Comparison of ENCODE assay signal across 1 cellular context in the genomic region with DNA sequence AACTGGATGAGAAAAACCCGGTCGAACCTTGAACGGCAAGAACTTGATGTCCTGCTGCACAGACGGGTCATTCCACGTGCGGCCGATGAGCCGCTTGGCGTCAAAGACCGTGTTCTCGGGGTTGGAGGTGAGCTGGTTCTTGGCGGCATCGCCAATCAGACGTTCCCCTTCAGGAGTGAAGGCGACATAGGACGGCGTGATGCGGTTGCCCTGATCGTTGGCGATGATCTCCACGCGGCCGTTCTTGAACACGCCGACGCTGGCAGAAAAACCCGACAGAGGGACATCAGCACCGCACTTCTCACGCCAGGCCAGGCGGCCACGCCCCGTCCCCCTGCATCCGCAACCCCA.
TF ChIP-seq lines count a peak whose summit lies in the region.

No MANE protein-coding gene starts in this region.

TF ChIP-seq in HepG2, 621 proteins besides CTCF, POLR2A, EP300 and RAD21 (continued from another document and continues in another):
- TF ChIP-seq, protein P1, sequence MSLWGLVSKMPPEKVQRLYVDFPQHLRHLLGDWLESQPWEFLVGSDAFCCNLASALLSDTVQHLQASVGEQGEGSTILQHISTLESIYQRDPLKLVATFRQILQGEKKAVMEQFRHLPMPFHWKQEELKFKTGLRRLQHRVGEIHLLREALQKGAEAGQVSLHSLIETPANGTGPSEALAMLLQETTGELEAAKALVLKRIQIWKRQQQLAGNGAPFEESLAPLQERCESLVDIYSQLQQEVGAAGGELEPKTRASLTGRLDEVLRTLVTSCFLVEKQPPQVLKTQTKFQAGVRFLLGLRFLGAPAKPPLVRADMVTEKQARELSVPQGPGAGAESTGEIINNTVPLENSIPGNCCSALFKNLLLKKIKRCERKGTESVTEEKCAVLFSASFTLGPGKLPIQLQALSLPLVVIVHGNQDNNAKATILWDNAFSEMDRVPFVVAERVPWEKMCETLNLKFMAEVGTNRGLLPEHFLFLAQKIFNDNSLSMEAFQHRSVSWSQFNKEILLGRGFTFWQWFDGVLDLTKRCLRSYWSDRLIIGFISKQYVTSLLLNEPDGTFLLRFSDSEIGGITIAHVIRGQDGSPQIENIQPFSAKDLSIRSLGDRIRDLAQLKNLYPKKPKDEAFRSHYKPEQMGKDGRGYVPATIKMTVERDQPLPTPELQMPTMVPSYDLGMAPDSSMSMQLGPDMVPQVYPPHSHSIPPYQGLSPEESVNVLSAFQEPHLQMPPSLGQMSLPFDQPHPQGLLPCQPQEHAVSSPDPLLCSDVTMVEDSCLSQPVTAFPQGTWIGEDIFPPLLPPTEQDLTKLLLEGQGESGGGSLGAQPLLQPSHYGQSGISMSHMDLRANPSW (CRISPR knock-in tag; IDR thresholded peaks at IDR 0.05; ENCODE audit: borderline replicate concordance), result peak; percentile 46; the same call in 1 of the 2 replicates
- TF ChIP-seq, protein P2, sequence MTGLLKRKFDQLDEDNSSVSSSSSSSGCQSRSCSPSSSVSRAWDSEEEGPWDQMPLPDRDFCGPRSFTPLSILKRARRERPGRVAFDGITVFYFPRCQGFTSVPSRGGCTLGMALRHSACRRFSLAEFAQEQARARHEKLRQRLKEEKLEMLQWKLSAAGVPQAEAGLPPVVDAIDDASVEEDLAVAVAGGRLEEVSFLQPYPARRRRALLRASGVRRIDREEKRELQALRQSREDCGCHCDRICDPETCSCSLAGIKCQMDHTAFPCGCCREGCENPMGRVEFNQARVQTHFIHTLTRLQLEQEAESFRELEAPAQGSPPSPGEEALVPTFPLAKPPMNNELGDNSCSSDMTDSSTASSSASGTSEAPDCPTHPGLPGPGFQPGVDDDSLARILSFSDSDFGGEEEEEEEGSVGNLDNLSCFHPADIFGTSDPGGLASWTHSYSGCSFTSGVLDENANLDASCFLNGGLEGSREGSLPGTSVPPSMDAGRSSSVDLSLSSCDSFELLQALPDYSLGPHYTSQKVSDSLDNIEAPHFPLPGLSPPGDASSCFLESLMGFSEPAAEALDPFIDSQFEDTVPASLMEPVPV (CRISPR knock-in tag; IDR thresholded peaks at IDR 0.05), result no peak
- TF ChIP-seq, protein P3, sequence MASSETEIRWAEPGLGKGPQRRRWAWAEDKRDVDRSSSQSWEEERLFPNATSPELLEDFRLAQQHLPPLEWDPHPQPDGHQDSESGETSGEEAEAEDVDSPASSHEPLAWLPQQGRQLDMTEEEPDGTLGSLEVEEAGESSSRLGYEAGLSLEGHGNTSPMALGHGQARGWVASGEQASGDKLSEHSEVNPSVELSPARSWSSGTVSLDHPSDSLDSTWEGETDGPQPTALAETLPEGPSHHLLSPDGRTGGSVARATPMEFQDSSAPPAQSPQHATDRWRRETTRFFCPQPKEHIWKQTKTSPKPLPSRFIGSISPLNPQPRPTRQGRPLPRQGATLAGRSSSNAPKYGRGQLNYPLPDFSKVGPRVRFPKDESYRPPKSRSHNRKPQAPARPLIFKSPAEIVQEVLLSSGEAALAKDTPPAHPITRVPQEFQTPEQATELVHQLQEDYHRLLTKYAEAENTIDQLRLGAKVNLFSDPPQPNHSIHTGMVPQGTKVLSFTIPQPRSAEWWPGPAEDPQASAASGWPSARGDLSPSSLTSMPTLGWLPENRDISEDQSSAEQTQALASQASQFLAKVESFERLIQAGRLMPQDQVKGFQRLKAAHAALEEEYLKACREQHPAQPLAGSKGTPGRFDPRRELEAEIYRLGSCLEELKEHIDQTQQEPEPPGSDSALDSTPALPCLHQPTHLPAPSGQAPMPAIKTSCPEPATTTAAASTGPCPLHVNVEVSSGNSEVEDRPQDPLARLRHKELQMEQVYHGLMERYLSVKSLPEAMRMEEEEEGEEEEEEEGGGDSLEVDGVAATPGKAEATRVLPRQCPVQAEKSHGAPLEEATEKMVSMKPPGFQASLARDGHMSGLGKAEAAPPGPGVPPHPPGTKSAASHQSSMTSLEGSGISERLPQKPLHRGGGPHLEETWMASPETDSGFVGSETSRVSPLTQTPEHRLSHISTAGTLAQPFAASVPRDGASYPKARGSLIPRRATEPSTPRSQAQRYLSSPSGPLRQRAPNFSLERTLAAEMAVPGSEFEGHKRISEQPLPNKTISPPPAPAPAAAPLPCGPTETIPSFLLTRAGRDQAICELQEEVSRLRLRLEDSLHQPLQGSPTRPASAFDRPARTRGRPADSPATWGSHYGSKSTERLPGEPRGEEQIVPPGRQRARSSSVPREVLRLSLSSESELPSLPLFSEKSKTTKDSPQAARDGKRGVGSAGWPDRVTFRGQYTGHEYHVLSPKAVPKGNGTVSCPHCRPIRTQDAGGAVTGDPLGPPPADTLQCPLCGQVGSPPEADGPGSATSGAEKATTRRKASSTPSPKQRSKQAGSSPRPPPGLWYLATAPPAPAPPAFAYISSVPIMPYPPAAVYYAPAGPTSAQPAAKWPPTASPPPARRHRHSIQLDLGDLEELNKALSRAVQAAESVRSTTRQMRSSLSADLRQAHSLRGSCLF (CRISPR knock-in tag; IDR thresholded peaks at IDR 0.05; ENCODE audit: borderline replicate concordance), result no peak
- TF ChIP-seq NFE2 (CRISPR knock-in tag; IDR thresholded peaks at IDR 0.05) (no peak), SNAI1 (CRISPR knock-in tag; IDR thresholded peaks at IDR 0.05; ENCODE audit: borderline replicate concordance) (0 out of 2 replicates have a peak, but pooled peaks have one; percentile 16), KDM3A (CRISPR knock-in tag; IDR thresholded peaks at IDR 0.05; ENCODE audit: low read depth) (no peak), ZNF251 (CRISPR knock-in tag; IDR thresholded peaks at IDR 0.05) (0 out of 2 replicates have a peak, but pooled peaks have one; percentile 6), NFATC3 (CRISPR knock-in tag; IDR thresholded peaks at IDR 0.05) (no peak), ZNF567 (CRISPR knock-in tag; IDR thresholded peaks at IDR 0.05; ENCODE audit: borderline replicate concordance) (peak; percentile 36; the same call in 1 of the 2 replicates), FOXC1 (CRISPR knock-in tag; IDR thresholded peaks at IDR 0.05; ENCODE audit: borderline replicate concordance) (peak; percentile 60; the same call in 1 of the 2 replicates), ZNF564 (CRISPR knock-in tag; IDR thresholded peaks at IDR 0.05) (0 out of 2 replicates have a peak, but pooled peaks have one; percentile 15), ZNF879 (CRISPR knock-in tag; IDR thresholded peaks at IDR 0.05) (peak; percentile 65; the same call in 1 of the 2 replicates), GATA4 (IDR thresholded peaks at IDR 0.05; ENCODE audit: borderline replicate concordance, low read depth) (no peak), HNRNPUL1 (IDR thresholded peaks at IDR 0.05; ENCODE audit: low read depth, low read length) (no peak)
- TF ChIP-seq, protein P4, sequence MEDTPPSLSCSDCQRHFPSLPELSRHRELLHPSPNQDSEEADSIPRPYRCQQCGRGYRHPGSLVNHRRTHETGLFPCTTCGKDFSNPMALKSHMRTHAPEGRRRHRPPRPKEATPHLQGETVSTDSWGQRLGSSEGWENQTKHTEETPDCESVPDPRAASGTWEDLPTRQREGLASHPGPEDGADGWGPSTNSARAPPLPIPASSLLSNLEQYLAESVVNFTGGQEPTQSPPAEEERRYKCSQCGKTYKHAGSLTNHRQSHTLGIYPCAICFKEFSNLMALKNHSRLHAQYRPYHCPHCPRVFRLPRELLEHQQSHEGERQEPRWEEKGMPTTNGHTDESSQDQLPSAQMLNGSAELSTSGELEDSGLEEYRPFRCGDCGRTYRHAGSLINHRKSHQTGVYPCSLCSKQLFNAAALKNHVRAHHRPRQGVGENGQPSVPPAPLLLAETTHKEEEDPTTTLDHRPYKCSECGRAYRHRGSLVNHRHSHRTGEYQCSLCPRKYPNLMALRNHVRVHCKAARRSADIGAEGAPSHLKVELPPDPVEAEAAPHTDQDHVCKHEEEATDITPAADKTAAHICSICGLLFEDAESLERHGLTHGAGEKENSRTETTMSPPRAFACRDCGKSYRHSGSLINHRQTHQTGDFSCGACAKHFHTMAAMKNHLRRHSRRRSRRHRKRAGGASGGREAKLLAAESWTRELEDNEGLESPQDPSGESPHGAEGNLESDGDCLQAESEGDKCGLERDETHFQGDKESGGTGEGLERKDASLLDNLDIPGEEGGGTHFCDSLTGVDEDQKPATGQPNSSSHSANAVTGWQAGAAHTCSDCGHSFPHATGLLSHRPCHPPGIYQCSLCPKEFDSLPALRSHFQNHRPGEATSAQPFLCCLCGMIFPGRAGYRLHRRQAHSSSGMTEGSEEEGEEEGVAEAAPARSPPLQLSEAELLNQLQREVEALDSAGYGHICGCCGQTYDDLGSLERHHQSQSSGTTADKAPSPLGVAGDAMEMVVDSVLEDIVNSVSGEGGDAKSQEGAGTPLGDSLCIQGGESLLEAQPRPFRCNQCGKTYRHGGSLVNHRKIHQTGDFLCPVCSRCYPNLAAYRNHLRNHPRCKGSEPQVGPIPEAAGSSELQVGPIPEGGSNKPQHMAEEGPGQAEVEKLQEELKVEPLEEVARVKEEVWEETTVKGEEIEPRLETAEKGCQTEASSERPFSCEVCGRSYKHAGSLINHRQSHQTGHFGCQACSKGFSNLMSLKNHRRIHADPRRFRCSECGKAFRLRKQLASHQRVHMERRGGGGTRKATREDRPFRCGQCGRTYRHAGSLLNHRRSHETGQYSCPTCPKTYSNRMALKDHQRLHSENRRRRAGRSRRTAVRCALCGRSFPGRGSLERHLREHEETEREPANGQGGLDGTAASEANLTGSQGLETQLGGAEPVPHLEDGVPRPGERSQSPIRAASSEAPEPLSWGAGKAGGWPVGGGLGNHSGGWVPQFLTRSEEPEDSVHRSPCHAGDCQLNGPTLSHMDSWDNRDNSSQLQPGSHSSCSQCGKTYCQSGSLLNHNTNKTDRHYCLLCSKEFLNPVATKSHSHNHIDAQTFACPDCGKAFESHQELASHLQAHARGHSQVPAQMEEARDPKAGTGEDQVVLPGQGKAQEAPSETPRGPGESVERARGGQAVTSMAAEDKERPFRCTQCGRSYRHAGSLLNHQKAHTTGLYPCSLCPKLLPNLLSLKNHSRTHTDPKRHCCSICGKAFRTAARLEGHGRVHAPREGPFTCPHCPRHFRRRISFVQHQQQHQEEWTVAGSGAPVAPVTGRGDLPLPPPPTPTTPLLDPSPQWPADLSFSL (CRISPR knock-in tag; IDR thresholded peaks at IDR 0.05), result no peak
- TF ChIP-seq, protein P5, sequence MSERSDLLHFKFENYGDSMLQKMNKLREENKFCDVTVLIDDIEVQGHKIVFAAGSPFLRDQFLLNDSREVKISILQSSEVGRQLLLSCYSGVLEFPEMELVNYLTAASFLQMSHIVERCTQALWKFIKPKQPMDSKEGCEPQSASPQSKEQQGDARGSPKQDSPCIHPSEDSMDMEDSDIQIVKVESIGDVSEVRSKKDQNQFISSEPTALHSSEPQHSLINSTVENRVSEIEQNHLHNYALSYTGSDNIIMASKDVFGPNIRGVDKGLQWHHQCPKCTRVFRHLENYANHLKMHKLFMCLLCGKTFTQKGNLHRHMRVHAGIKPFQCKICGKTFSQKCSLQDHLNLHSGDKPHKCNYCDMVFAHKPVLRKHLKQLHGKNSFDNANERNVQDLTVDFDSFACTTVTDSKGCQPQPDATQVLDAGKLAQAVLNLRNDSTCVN (CRISPR knock-in tag; IDR thresholded peaks at IDR 0.05; ENCODE audit: borderline replicate concordance), result no peak
- TF ChIP-seq, protein P6, sequence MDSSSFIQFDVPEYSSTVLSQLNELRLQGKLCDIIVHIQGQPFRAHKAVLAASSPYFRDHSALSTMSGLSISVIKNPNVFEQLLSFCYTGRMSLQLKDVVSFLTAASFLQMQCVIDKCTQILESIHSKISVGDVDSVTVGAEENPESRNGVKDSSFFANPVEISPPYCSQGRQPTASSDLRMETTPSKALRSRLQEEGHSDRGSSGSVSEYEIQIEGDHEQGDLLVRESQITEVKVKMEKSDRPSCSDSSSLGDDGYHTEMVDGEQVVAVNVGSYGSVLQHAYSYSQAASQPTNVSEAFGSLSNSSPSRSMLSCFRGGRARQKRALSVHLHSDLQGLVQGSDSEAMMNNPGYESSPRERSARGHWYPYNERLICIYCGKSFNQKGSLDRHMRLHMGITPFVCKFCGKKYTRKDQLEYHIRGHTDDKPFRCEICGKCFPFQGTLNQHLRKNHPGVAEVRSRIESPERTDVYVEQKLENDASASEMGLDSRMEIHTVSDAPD (CRISPR knock-in tag; IDR thresholded peaks at IDR 0.05), result no peak
- TF ChIP-seq, protein P7, sequence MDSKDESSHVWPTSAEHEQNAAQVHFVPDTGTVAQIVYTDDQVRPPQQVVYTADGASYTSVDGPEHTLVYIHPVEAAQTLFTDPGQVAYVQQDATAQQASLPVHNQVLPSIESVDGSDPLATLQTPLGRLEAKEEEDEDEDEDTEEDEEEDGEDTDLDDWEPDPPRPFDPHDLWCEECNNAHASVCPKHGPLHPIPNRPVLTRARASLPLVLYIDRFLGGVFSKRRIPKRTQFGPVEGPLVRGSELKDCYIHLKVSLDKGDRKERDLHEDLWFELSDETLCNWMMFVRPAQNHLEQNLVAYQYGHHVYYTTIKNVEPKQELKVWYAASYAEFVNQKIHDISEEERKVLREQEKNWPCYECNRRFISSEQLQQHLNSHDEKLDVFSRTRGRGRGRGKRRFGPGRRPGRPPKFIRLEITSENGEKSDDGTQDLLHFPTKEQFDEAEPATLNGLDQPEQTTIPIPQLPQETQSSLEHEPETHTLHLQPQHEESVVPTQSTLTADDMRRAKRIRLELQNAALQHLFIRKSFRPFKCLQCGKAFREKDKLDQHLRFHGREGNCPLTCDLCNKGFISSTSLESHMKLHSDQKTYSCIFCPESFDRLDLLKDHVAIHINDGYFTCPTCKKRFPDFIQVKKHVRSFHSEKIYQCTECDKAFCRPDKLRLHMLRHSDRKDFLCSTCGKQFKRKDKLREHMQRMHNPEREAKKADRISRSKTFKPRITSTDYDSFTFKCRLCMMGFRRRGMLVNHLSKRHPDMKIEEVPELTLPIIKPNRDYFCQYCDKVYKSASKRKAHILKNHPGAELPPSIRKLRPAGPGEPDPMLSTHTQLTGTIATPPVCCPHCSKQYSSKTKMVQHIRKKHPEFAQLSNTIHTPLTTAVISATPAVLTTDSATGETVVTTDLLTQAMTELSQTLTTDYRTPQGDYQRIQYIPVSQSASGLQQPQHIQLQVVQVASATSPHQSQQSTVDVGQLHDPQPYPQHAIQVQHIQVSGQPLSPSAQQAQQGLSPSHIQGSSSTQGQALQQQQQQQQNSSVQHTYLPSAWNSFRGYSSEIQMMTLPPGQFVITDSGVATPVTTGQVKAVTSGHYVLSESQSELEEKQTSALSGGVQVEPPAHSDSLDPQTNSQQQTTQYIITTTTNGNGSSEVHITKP (CRISPR knock-in tag; IDR thresholded peaks at IDR 0.05; ENCODE audit: low read depth), result no peak
- TF ChIP-seq, protein P8, sequence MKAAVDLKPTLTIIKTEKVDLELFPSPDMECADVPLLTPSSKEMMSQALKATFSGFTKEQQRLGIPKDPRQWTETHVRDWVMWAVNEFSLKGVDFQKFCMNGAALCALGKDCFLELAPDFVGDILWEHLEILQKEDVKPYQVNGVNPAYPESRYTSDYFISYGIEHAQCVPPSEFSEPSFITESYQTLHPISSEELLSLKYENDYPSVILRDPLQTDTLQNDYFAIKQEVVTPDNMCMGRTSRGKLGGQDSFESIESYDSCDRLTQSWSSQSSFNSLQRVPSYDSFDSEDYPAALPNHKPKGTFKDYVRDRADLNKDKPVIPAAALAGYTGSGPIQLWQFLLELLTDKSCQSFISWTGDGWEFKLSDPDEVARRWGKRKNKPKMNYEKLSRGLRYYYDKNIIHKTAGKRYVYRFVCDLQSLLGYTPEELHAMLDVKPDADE (CRISPR knock-in tag; IDR thresholded peaks at IDR 0.05), result no peak
- TF ChIP-seq, protein P9, sequence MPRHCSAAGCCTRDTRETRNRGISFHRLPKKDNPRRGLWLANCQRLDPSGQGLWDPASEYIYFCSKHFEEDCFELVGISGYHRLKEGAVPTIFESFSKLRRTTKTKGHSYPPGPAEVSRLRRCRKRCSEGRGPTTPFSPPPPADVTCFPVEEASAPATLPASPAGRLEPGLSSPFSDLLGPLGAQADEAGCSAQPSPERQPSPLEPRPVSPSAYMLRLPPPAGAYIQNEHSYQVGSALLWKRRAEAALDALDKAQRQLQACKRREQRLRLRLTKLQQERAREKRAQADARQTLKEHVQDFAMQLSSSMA (CRISPR knock-in tag; IDR thresholded peaks at IDR 0.05), result no peak
- TF ChIP-seq, protein P10, sequence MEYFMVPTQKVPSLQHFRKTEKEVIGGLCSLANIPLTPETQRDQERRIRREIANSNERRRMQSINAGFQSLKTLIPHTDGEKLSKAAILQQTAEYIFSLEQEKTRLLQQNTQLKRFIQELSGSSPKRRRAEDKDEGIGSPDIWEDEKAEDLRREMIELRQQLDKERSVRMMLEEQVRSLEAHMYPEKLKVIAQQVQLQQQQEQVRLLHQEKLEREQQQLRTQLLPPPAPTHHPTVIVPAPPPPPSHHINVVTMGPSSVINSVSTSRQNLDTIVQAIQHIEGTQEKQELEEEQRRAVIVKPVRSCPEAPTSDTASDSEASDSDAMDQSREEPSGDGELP (IDR thresholded peaks at IDR 0.05; ENCODE audit: borderline replicate concordance, low read depth), result no peak
